ENCODE assay signal across 15 cellular contexts in genomic region chr17:82017612-82018151, GRCh38.
"Had no signal": no experiment of that assay in that cellular context is flagged by ENCODE, and none has a peak within 500 bp of the region (broad histone marks: within the 10 kb centered on the region; RNA-seq: fewer than 3 reads in every experiment).

No MANE protein-coding gene starts in this region.

- H3K27ac Mint-ChIP-seq: activated CD4-positive, alpha-beta memory T cell treated with anti-CD3 and anti-CD28 coated beads for 36 hours; activated CD8-positive, alpha-beta memory T cell treated with anti-CD3 and anti-CD28 coated beads, Interleukin-2, amount 10 ng/mL, durations not matched to agents 7 days and 5 days; dendritic cell treated with granulocyte-macrophage colony-stimulating factor and Interleukin-4, amounts not matched to agents 40 ng/mL and 50 ng/mL, for 4 days; mesothelial cell of epicardium; stimulated activated effector memory CD8-positive, alpha-beta T cell treated with anti-CD3 and anti-CD28 coated beads, Interleukin-12 subunit alpha, Interleukin-12 subunit beta, amount 100 ng/mL, for 72 hours had no signal

- H3K27me3 Mint-ChIP-seq: activated CD4-positive, alpha-beta memory T cell treated with anti-CD3 and anti-CD28 coated beads for 36 hours; activated CD8-positive, alpha-beta memory T cell treated with anti-CD3 and anti-CD28 coated beads, Interleukin-2, amount 10 ng/mL, durations not matched to agents 7 days and 5 days; activated T-cell treated with anti-CD3 and anti-CD28 coated beads, Interleukin-2, amount 50 U/mL, for 24 hours; dendritic cell treated with granulocyte-macrophage colony-stimulating factor and Interleukin-4, amounts not matched to agents 40 ng/mL and 50 ng/mL, for 4 days had no signal

- DNase-seq: activated CD4-positive, alpha-beta memory T cell treated with anti-CD3 and anti-CD28 coated beads for 36 hours; activated CD8-positive, alpha-beta memory T cell treated with anti-CD3 and anti-CD28 coated beads, Interleukin-2, amount 10 ng/mL, durations not matched to agents 7 days and 5 days; activated effector memory CD4-positive, alpha-beta T cell treated with Interleukin-2 at 50 U/mL for 16 hours; activated naive CD4-positive, alpha-beta T cell treated with anti-CD3 and anti-CD28 coated beads, Interleukin-2, amount 50 U/mL, for 16 hours; activated T-cell treated with anti-CD3 and anti-CD28 coated beads, Interleukin-2, amount 50 U/mL, for 24 hours; effector memory CD4-positive, alpha-beta T cell; foreskin keratinocyte; kidney glomerular epithelial cell; nephron progenitor cell; T-helper 1 cell; uterus; WERI-Rb-1 had no signal

- H3K36me3 Mint-ChIP-seq: activated CD4-positive, alpha-beta memory T cell treated with anti-CD3 and anti-CD28 coated beads for 36 hours; mesothelial cell of epicardium had no signal

- ATAC-seq: activated CD8-positive, alpha-beta memory T cell treated with anti-CD3 and anti-CD28 coated beads, Interleukin-2, amount 10 ng/mL, durations not matched to agents 7 days and 5 days; foreskin keratinocyte; stimulated activated effector memory CD8-positive, alpha-beta T cell treated with anti-CD3 and anti-CD28 coated beads, Interleukin-12 subunit alpha, Interleukin-12 subunit beta, amount 100 ng/mL, for 72 hours had no signal

- H3K9me3 ChIP-seq: uterus had no signal

- H3K4me3 ChIP-seq: uterus had no signal

- H3K36me3 ChIP-seq: uterus had no signal

- H3K27me3 ChIP-seq: uterus had no signal

- H3K27ac ChIP-seq: foreskin keratinocyte, uterus, WERI-Rb-1 had no signal

- H3K9me3 Mint-ChIP-seq: activated CD4-positive, alpha-beta memory T cell treated with anti-CD3 and anti-CD28 coated beads for 36 hours; activated T-cell treated with anti-CD3 and anti-CD28 coated beads, Interleukin-2, amount 50 U/mL, for 24 hours; dendritic cell treated with granulocyte-macrophage colony-stimulating factor and Interleukin-4, amounts not matched to agents 40 ng/mL and 50 ng/mL, for 4 days; mesothelial cell of epicardium; nephron progenitor cell; stimulated activated effector memory CD8-positive, alpha-beta T cell treated with anti-CD3 and anti-CD28 coated beads, Interleukin-12 subunit alpha, Interleukin-12 subunit beta, amount 100 ng/mL, for 72 hours had no signal

- H3K4me3 Mint-ChIP-seq: activated CD4-positive, alpha-beta memory T cell treated with anti-CD3 and anti-CD28 coated beads for 36 hours; activated CD8-positive, alpha-beta memory T cell treated with anti-CD3 and anti-CD28 coated beads, Interleukin-2, amount 10 ng/mL, durations not matched to agents 7 days and 5 days; activated T-cell treated with anti-CD3 and anti-CD28 coated beads, Interleukin-2, amount 50 U/mL, for 24 hours; dendritic cell treated with granulocyte-macrophage colony-stimulating factor and Interleukin-4, amounts not matched to agents 40 ng/mL and 50 ng/mL, for 4 days; mesothelial cell of epicardium; nephron progenitor cell; stimulated activated effector memory CD8-positive, alpha-beta T cell treated with anti-CD3 and anti-CD28 coated beads, Interleukin-12 subunit alpha, Interleukin-12 subunit beta, amount 100 ng/mL, for 72 hours had no signal
